ENCODE assay signal across 8 cellular contexts in genomic region chr3:58049143-58049785, GRCh38. TPM values are rescaled to one million over a fixed set of nuclear protein-coding genes. Genes with fewer than 3 reads are reported as not detected.
DNase-seq lines count a peak whose midpoint lies in the region; ATAC-seq and TF ChIP-seq lines count a peak whose summit lies in the region.

No MANE protein-coding gene starts in this region.

- BruUV-seq in PC-3 (replicated peaks; lab: Mats Ljungman, UMichigan), result no TSS peak

- no peak for TF ChIP-seq CTCF in PC-3 (conservative IDR thresholded peaks at IDR 0.05; ENCODE audit: low read depth, low read length)
- TF ChIP-seq CTCF in fibroblast of mammary gland (conservative IDR thresholded peaks at IDR 0.05; ENCODE audit: control insufficient read depth, insufficient read depth, low read depth, low read length), result no peak
- no peak for TF ChIP-seq CTCF in nephron (IDR thresholded peaks at IDR 0.05; ENCODE audit: unreplicated experiment in 3 of 3)
- TF ChIP-seq CTCF in GM13976 (IDR thresholded peaks at IDR 0.05; ENCODE audit: borderline replicate concordance, control extremely low read depth, extremely low read depth, insufficient read depth, missing control alignments), result no peak
- no peak for TF ChIP-seq CTCF in GM20000 (IDR thresholded peaks at IDR 0.05; ENCODE audit: extremely low read depth, missing control alignments)

- ATAC-seq in PC-3 (peak; percentile 71), GM18511 (IDR thresholded peaks at IDR 0.05; ENCODE audit: unreplicated experiment) (no peak)

- no peaks in the 10 kb centered on the region for H3K27me3 Mint-ChIP-seq in nephron (ENCODE audit: low read depth)

- no peaks in the 10 kb centered on the region for H3K27me3 ChIP-seq in PC-3 (ENCODE audit: low read length)

- H3K36me3 ChIP-seq in PC-3 (ENCODE audit: low read depth, low read length), result peaks cover 8% of the 10 kb centered on the region

- H4K20me1 ChIP-seq in PC-3 (ENCODE audit: low read length), result peaks cover 12% of the 10 kb centered on the region; the same call in 1 of the 2 replicates

- H3K4me1 Mint-ChIP-seq in nephron, result peaks cover 50% of the 10 kb centered on the region

- no peaks in the 10 kb centered on the region for H3K9me3 ChIP-seq in PC-3 (ENCODE audit: low read length)

- H3K27ac ChIP-seq in PC-3 (ENCODE audit: low read length), result peak overlapping the region; percentile 98

- no peaks in the 10 kb centered on the region for H3K36me3 Mint-ChIP-seq in nephron (ENCODE audit: low read depth)

- peak overlapping the region; percentile 73 for H3K4me2 ChIP-seq in PC-3 (ENCODE audit: low read length)

- H3K27ac Mint-ChIP-seq in nephron, result peak overlapping the region; percentile 93 to 97 (median 94)

- H3K9ac ChIP-seq in PC-3 (ENCODE audit: low read length), result peak overlapping the region; percentile 74

- in situ Hi-C loops in Caki2 (cut with HindIII; ENCODE audit: low pct_unique_long_range_greater_than_20kb, low sequenced_read_pairs), result no loop called here
- in situ Hi-C loops in GM13976 (cut with MboI; ENCODE audit: low sequenced_read_pairs, unreplicated experiment), result no loop called here

- H3K9me3 Mint-ChIP-seq in nephron, result no peaks in the 10 kb centered on the region

- H2AFZ ChIP-seq in PC-3 (ENCODE audit: low read length), result peak overlapping the region; percentile 18; the same call in 1 of the 2 replicates

- peak overlapping the region; percentile 47 for H3K4me3 ChIP-seq in PC-3 (ENCODE audit: low read length)
- no peak overlapping the region for H3K4me3 ChIP-seq in fibroblast of mammary gland (ENCODE audit: control insufficient read depth, low read depth, low read length)

- peaks cover 44% of the 10 kb centered on the region for H3F3A ChIP-seq in PC-3 (ENCODE audit: low read length, unreplicated experiment)

- no peaks in the 10 kb centered on the region for H3K9me2 ChIP-seq in PC-3 (replicated peaks; ENCODE audit: low read length)

- H3K79me2 ChIP-seq in PC-3 (ENCODE audit: low read length), result peaks cover 98% of the 10 kb centered on the region

- peak overlapping the region in 2 of 3 experiments; percentile 6 to 24 for H3K4me3 Mint-ChIP-seq in nephron

- POLR2A ChIA-PET in PC-3 (lab: Charles Lee; ENCODE audit: unreplicated experiment), result interaction anchor here (0.6 to 0.7 kb wide), 2 partner anchors 21 to 37 kb away, joined by 4 to 9 read pairs; no protein-coding TSS in a partner anchor

- CTCF ChIA-PET in PC-3 (lab: Charles Lee), result no interaction called here

- DNase-seq in Caki2 (ENCODE audit: low read depth), result peak; percentile 92
- peak; percentile 99 for DNase-seq in PC-3
- DNase-seq in fibroblast of mammary gland (ENCODE audit: low read depth), result peak; percentile 86
- no peak for DNase-seq in NCI-H1105 (lab: John Stamatoyannopoulos, UW)
- no peak for DNase-seq in GM13976 (ENCODE audit: low spot score)
- no peak for DNase-seq in GM20000 (ENCODE audit: low spot score)

- peaks cover 71% of the 10 kb centered on the region for H3K4me1 ChIP-seq in PC-3 (ENCODE audit: insufficient read depth, low read length)

- intact Hi-C loops in PC-3 (cut with micrococcal nuclease), result loop anchor here (1.0 kb wide), 2 partner anchors 9 kb away; no protein-coding TSS in a partner anchor

RNA-seq across cellular contexts. Expression of gene FLNB, which starts 41.0 kb away (rescaled TPM):
- 173 and 197 TPM in 2 replicates for total RNA-seq in Caki2 (2014; rRNA removed; shearing (Covaris generic); ENCODE audit: low replicate concordance)
- total RNA-seq in PC-3 (2014; rRNA removed), result 505 and 546 TPM in 2 replicates

Comparison
In these comparisons a context has a peak if more than half of its experiments do, and no peak if none do; other contexts are left out.
1. DNase-seq: peak in Caki2 (single experiment), PC-3 (single experiment) and fibroblast of mammary gland (single experiment); none in NCI-H1105 (single experiment), GM13976 (single experiment) and GM20000 (single experiment).